Comparison of ENCODE assay signal across 8 cellular contexts in genomic region chr12:26833692-26834168, GRCh38. TPM values are rescaled to one million over a fixed set of nuclear protein-coding genes. Genes with fewer than 3 reads are reported as not detected.
DNase-seq lines count a peak whose midpoint lies in the region; ATAC-seq, FAIRE-seq and TF ChIP-seq lines count a peak whose summit lies in the region.

No MANE protein-coding gene starts in this region.

- DNase-seq in NCI-H510A (lab: John Stamatoyannopoulos, UW) (peak; percentile 70), glomerular visceral epithelial cell (ENCODE audit: extremely low spot score) (peak; percentile 30), pancreas (peak; percentile 70 to 82 (median 76)), NCI-H345 treated with DMSO at 0.1 percent for 48 hours (lab: John Stamatoyannopoulos, UW; ENCODE audit: unreplicated experiment) (no peak), RCC 7860 (ENCODE audit: low spot score) (no peak)
- DNase-seq in activated T-helper 2 cell treated with anti-CD3 and anti-CD28 coated beads, Interferon-gamma antibody, Interleukin-2, Interleukin-4, amounts not matched to agents 10 μg/mL and 5 μg/mL and 100 μg/mL, durations not matched to agents 14 hours and 24 hours and 36 hours (ENCODE audit: low spot score): peak; percentile 25

- FAIRE-seq in pancreas (lab: Jason Lieb, UNC) (no peak), RCC 7860 (lab: Jason Lieb, UNC) (no peak)

- H3K27me3 ChIP-seq in ACC112 (ENCODE audit: insufficient read depth, low read length) (no peaks in the 10 kb centered on the region), pancreas (no peaks in the 10 kb centered on the region)

- 2 to 3% methylated on average over 23 of the region's 23 CpGs for WGBS in pancreas, 2 donors

- no peaks in the 10 kb centered on the region for H3K27me3 Mint-ChIP-seq in activated T-helper 2 cell treated with anti-CD3 and anti-CD28 coated beads, Interferon-gamma antibody, Interleukin-2, Interleukin-4, amounts not matched to agents 10 μg/mL and 5 μg/mL and 100 μg/mL, durations not matched to agents 14 hours and 24 hours and 36 hours (ENCODE audit: low read depth)

- peaks cover 19% of the 10 kb centered on the region for H3K79me2 ChIP-seq in ACC112 (ENCODE audit: control insufficient read depth, insufficient read depth, low read length, unreplicated experiment)

- H3K4me1 ChIP-seq in ACC112 (ENCODE audit: control insufficient read depth, insufficient read depth, low read length, unreplicated experiment): peaks cover 3% of the 10 kb centered on the region
- peaks cover 0 to 11% (median 6%) of the 10 kb centered on the region in 3 donors for H3K4me1 ChIP-seq in pancreas

- no peaks in the 10 kb centered on the region for H3K9me3 Mint-ChIP-seq in activated T-helper 2 cell treated with anti-CD3 and anti-CD28 coated beads, Interferon-gamma antibody, Interleukin-2, Interleukin-4, amounts not matched to agents 10 μg/mL and 5 μg/mL and 100 μg/mL, durations not matched to agents 14 hours and 24 hours and 36 hours

- peak overlapping the region; percentile 92 for H3K4me3 Mint-ChIP-seq in activated T-helper 2 cell treated with anti-CD3 and anti-CD28 coated beads, Interferon-gamma antibody, Interleukin-2, Interleukin-4, amounts not matched to agents 10 μg/mL and 5 μg/mL and 100 μg/mL, durations not matched to agents 14 hours and 24 hours and 36 hours (ENCODE audit: low read depth)

- peak; percentile 21 for ATAC-seq in GM18867 (IDR thresholded peaks at IDR 0.05; ENCODE audit: unreplicated experiment)
- peak; percentile 33 to 65 (median 60) for ATAC-seq in pancreas

- H3K4me1 Mint-ChIP-seq in activated T-helper 2 cell treated with anti-CD3 and anti-CD28 coated beads, Interferon-gamma antibody, Interleukin-2, Interleukin-4, amounts not matched to agents 10 μg/mL and 5 μg/mL and 100 μg/mL, durations not matched to agents 14 hours and 24 hours and 36 hours (ENCODE audit: low read depth): peaks cover 40% of the 10 kb centered on the region

- no peaks in the 10 kb centered on the region for H3K9me3 ChIP-seq in pancreas

- peaks cover 16% of the 10 kb centered on the region for H3K36me3 Mint-ChIP-seq in activated T-helper 2 cell treated with anti-CD3 and anti-CD28 coated beads, Interferon-gamma antibody, Interleukin-2, Interleukin-4, amounts not matched to agents 10 μg/mL and 5 μg/mL and 100 μg/mL, durations not matched to agents 14 hours and 24 hours and 36 hours (ENCODE audit: low read depth)

- TF ChIP-seq CTCF in pancreas (IDR thresholded peaks at IDR 0.05): no peak

- H3K27ac ChIP-seq in ACC112 (ENCODE audit: low read depth, low read length): no peak overlapping the region
- H3K27ac ChIP-seq in pancreas: peak overlapping the region; percentile 53 to 97 (median 92)

- intact Hi-C loops in activated T-helper 2 cell treated with anti-CD3 and anti-CD28 coated beads, Interferon-gamma antibody, Interleukin-2, Interleukin-4, amounts not matched to agents 10 μg/mL and 5 μg/mL and 100 μg/mL, durations not matched to agents 14 hours and 24 hours and 36 hours (cut with micrococcal nuclease): loop anchor here (1.0 to 10.0 kb wide), 7 partner anchors 21 to 1779 kb away; partner anchors contain the start of genes BMAL2, FGFR1OP2 and TM7SF3
- intact Hi-C loops in pancreas (cut with DNase I): no loop called here

- peak overlapping the region; percentile 86 for H3K4me3 ChIP-seq in ACC112 (ENCODE audit: low read depth, low read length)
- H3K4me3 ChIP-seq in pancreas: peak overlapping the region; percentile 16 to 92 (median 68)

- no peaks in the 10 kb centered on the region for H3K36me3 ChIP-seq in ACC112 (ENCODE audit: insufficient read depth, low read length)
- no peaks in the 10 kb centered on the region for H3K36me3 ChIP-seq in pancreas

- H2AFZ ChIP-seq in ACC112 (ENCODE audit: low read length, unreplicated experiment): peak overlapping the region; percentile 16

- H3K27ac Mint-ChIP-seq in activated T-helper 2 cell treated with anti-CD3 and anti-CD28 coated beads, Interferon-gamma antibody, Interleukin-2, Interleukin-4, amounts not matched to agents 10 μg/mL and 5 μg/mL and 100 μg/mL, durations not matched to agents 14 hours and 24 hours and 36 hours: peak overlapping the region; percentile 78

RNA-seq across cellular contexts. Expression of gene ITPR2, which starts 0.7 kb away (rescaled TPM):
- 49.3 and 49.6 TPM in 2 replicates for total RNA-seq in activated T-helper 2 cell treated with anti-CD3 and anti-CD28 coated beads, Interferon-gamma antibody, Interleukin-2, Interleukin-4, amounts not matched to agents 10 μg/mL and 5 μg/mL and 100 μg/mL, durations not matched to agents 14 hours and 24 hours and 36 hours
- 10 to 100 TPM; 19.9 to 51.8 (median 29.3) TPM for total RNA-seq in pancreas
- 1 to 10 TPM; 3.3 TPM for polyA plus RNA-seq in pancreas

Comparison
In these comparisons a context has a peak if more than half of its experiments do, and no peak if none do; other contexts are left out.
1. DNase-seq: peak in NCI-H510A (single experiment), activated T-helper 2 cell treated with anti-CD3 and anti-CD28 coated beads, Interferon-gamma antibody, Interleukin-2, Interleukin-4, amounts not matched to agents 10 μg/mL and 5 μg/mL and 100 μg/mL, durations not matched to agents 14 hours and 24 hours and 36 hours (single experiment), glomerular visceral epithelial cell (single experiment) and pancreas (6 of 6); none in NCI-H345 treated with DMSO at 0.1 percent for 48 hours (single experiment) and RCC 7860 (single experiment).